In genomic region chr10:104260775-104261115, GRCh38 we compare ENCODE assay signal across 9 cellular contexts. TPM values are rescaled to one million over a fixed set of nuclear protein-coding genes. Genes with fewer than 3 reads are reported as not detected.
DNase-seq lines count a peak whose midpoint lies in the region; ATAC-seq, FAIRE-seq and TF ChIP-seq lines count a peak whose summit lies in the region.
"Had no signal": no experiment of that assay in that cellular context is flagged by ENCODE, and none has a peak within 500 bp of the region (broad histone marks: within the 10 kb centered on the region; RNA-seq: fewer than 3 reads in every experiment).

No MANE protein-coding gene starts in this region.

- no peak overlapping the region for H3K4me3 Mint-ChIP-seq in naive B cell

- DNase-seq in NB4 (ENCODE audit: low read depth) = peak; percentile 62
- peak; percentile 86 for DNase-seq in bronchial epithelial cell (ENCODE audit: low read depth)
- DNase-seq in naive B cell = no peak
- DNase-seq in omental fat pad (ENCODE audit: low spot score) = no peak
- no peak for DNase-seq in stimulated activated CD4-positive, alpha-beta T cell treated with anti-CD3 and anti-CD28 coated beads, Interleukin-2, amount 100 ng/mL, for 48 hours
- no peak for DNase-seq in NCI-H345 (lab: John Stamatoyannopoulos, UW)

- H3K4me1 Mint-ChIP-seq in naive B cell = peaks cover 22 to 42% (median 39%) of the 10 kb centered on the region in 3 donors

- peak overlapping the region in 4 of 11 experiments; percentile 6 to 46 (median 28); a peak in 4 of 22 replicates for H3K9ac ChIP-seq in BLaER1 treated with 17β-estradiol and CSF1 and Interleukin-3, amounts not matched to agents 10 nM and 100 nM

- H3K27ac ChIP-seq in BLaER1 treated with 17β-estradiol and CSF1 and Interleukin-3, amounts not matched to agents 10 nM and 100 nM = peak overlapping the region in 3 of 11 experiments; percentile 30 to 42 (median 30); a peak in 4 of 22 replicates

- H3K36me3 ChIP-seq in BLaER1 treated with 17β-estradiol and CSF1 and Interleukin-3, amounts not matched to agents 10 nM and 100 nM = peaks cover 78 to 94% (median 89%) of the 10 kb centered on the region in 11 experiments
- H3K36me3 ChIP-seq in bronchial epithelial cell (ENCODE audit: control insufficient read depth, insufficient read depth, low read length) = peaks cover 13% of the 10 kb centered on the region

- no peaks in the 10 kb centered on the region for H3K27me3 Mint-ChIP-seq in naive B cell

- peaks cover 15 to 100% (median 89%) of the 10 kb centered on the region in 11 experiments; a peak in 20 of 22 replicates for H4K20me1 ChIP-seq in BLaER1 treated with 17β-estradiol and CSF1 and Interleukin-3, amounts not matched to agents 10 nM and 100 nM

- H3K4me2 ChIP-seq in BLaER1 treated with 17β-estradiol and CSF1 and Interleukin-3, amounts not matched to agents 10 nM and 100 nM = peak overlapping the region in 7 of 11 experiments; percentile 24 to 93 (median 57); a peak in 14 of 22 replicates

- H3K4me3 ChIP-seq in BLaER1 treated with 17β-estradiol and CSF1 and Interleukin-3, amounts not matched to agents 10 nM and 100 nM = peak overlapping the region in 2 of 10 experiments; percentile 22 to 26; a peak in 2 of 20 replicates
- no peak overlapping the region for H3K4me3 ChIP-seq in NB4 (ENCODE audit: low read depth, low read length)
- no peak overlapping the region for H3K4me3 ChIP-seq in bronchial epithelial cell (ENCODE audit: low read depth, low read length)

- TF ChIP-seq CTCF in NB4 (IDR thresholded peaks at IDR 0.05; ENCODE audit: low read depth, low read length) = no peak
- TF ChIP-seq CTCF in bronchial epithelial cell (IDR thresholded peaks at IDR 0.05; ENCODE audit: insufficient read depth, low read length, severe bottlenecking) = no peak
- no peak for TF ChIP-seq CTCF in omental fat pad (IDR thresholded peaks at IDR 0.05)

- ATAC-seq in naive B cell (ENCODE audit: low read depth in 2 of 2) (no peak), omental fat pad (ENCODE audit: low FRiP score) (no peak), HG02623 (IDR thresholded peaks at IDR 0.05; ENCODE audit: unreplicated experiment) (no peak)

- TF ChIP-seq POLR2A in NB4 (IDR thresholded peaks at IDR 0.05; ENCODE audit: extremely low read depth, insufficient read length) = no peak

- H3K36me3 Mint-ChIP-seq in naive B cell = peaks cover 9 to 17% of the 10 kb centered on the region in 2 donors

- peak overlapping the region in 4 of 6 donors; percentile 2 to 54 (median 12) for H3K27ac Mint-ChIP-seq in naive B cell

- H3K4me1 ChIP-seq in BLaER1 treated with 17β-estradiol and CSF1 and Interleukin-3, amounts not matched to agents 10 nM and 100 nM = peaks cover 18 to 73% (median 46%) of the 10 kb centered on the region in 10 experiments

- no peaks in the 10 kb centered on the region for H3K9me3 ChIP-seq in BLaER1 treated with 17β-estradiol and CSF1 and Interleukin-3, amounts not matched to agents 10 nM and 100 nM (replicated peaks in 1 of 11)

- H3K9me3 Mint-ChIP-seq in naive B cell = no peaks in the 10 kb centered on the region

- FAIRE-seq in bronchial epithelial cell (lab: Jason Lieb, UNC) = no peak

- no peaks in the 10 kb centered on the region for H3K27me3 ChIP-seq in BLaER1 treated with 17β-estradiol and CSF1 and Interleukin-3, amounts not matched to agents 10 nM and 100 nM
- no peaks in the 10 kb centered on the region for H3K27me3 ChIP-seq in bronchial epithelial cell (ENCODE audit: control insufficient read depth, insufficient read depth, low read length)

RNA-seq across cellular contexts. Expression of gene GSTO1, which starts 6.1 kb away (rescaled TPM):
- 75.8 and 158 TPM in 2 replicates for total RNA-seq in bronchial epithelial cell
- polyA plus RNA-seq in naive B cell (ENCODE audit: low read depth in 6 of 6) = 100 to 1,000 TPM in 4 of 6 donors, 10 to 100 TPM in 2; 91.6 to 128 (median 113) TPM
- 100 to 1,000 TPM in 2 of 4 donors, 10 to 100 TPM in 2; 63.9 to 116 (median 97.6) TPM for total RNA-seq in omental fat pad

RNA-seq across cellular contexts. Expression of gene GSTO2, which starts 8.2 kb away (rescaled TPM):
- 24.7 and 29.2 TPM in 2 replicates for total RNA-seq in bronchial epithelial cell
- polyA plus RNA-seq in naive B cell (ENCODE audit: low read depth in 6 of 6) = under 1 TPM in 5 of 6 donors, not detected in 1; 0.21 to 0.78 (median 0.49) TPM
- 1 to 10 TPM in 1 of 4 donors, under 1 TPM in 3; 0.12 to 1.4 (median 0.54) TPM for total RNA-seq in omental fat pad
- total RNA-seq: myocyte had no signal

RNA-seq across cellular contexts. Expression of gene CFAP43, which starts 28.6 kb away (rescaled TPM):
- total RNA-seq in bronchial epithelial cell = 0.26 and 0.38 TPM in 2 replicates
- not detected for polyA plus RNA-seq in naive B cell (ENCODE audit: low read depth in 6 of 6)
- total RNA-seq in omental fat pad = under 1 TPM in 3 of 4 donors, not detected in 1; 0.38 to 0.84 (median 0.60) TPM
- total RNA-seq: myocyte had no signal

Comparison
In these comparisons a context has a peak if more than half of its experiments do, and no peak if none do; other contexts are left out.
1. DNase-seq: peak in NB4 (single experiment) and bronchial epithelial cell (single experiment); none in naive B cell (single experiment), omental fat pad (single experiment), stimulated activated CD4-positive, alpha-beta T cell treated with anti-CD3 and anti-CD28 coated beads, Interleukin-2, amount 100 ng/mL, for 48 hours (0 of 2) and NCI-H345 (single experiment).
2. RNA of gene GSTO2, which starts 8.2 kb away (total RNA-seq): 24.7 to 29.2 TPM in bronchial epithelial cell; 0.12 to 1.4 TPM in omental fat pad; every median in the first group is over 10 times any median in the second.